ENCODE assay signal across 9 cellular contexts in genomic region chr11:315516-315994, GRCh38. TPM values are rescaled to one million over a fixed set of nuclear protein-coding genes. Genes with fewer than 3 reads are reported as not detected.
DNase-seq lines count a peak whose midpoint lies in the region; ATAC-seq and TF ChIP-seq lines count a peak whose summit lies in the region.
"Had no signal": no experiment of that assay in that cellular context is flagged by ENCODE, and none has a peak within 500 bp of the region (broad histone marks: within the 10 kb centered on the region; RNA-seq: fewer than 3 reads in every experiment).

No MANE protein-coding gene starts in this region.

- intact Hi-C loops in activated CD4-positive, alpha-beta T cell treated with anti-CD3 and anti-CD28 coated beads for 36 hours (cut with DNase I, micrococcal nuclease): loop anchor here in 1 of 2 experiments (2.0 kb wide), 1 partner anchor 191 kb away; the partner anchor contains the start of gene RNH1
- intact Hi-C loops in right lobe of liver (cut with DNase I): no loop called here

- 0% methylated on average over 3 of the region's 32 CpGs for WGBS in right lobe of liver (ENCODE audit: insufficient coverage, low coverage, low lambda C conversion rate, missing lambda C conversion rate)
- 35% methylated on average over 8 of the region's 32 CpGs for WGBS in suprapubic skin

- no peaks in the 10 kb centered on the region for H3K9me3 ChIP-seq in adipocyte (ENCODE audit: control insufficient read depth, low read length)
- H3K9me3 ChIP-seq in right lobe of liver: no peaks in the 10 kb centered on the region
- H3K9me3 ChIP-seq in suprapubic skin: no peaks in the 10 kb centered on the region
- H3K9me3 ChIP-seq: A549 had no signal

- POLR2A ChIA-PET in activated CD4-positive, alpha-beta T cell treated with anti-CD3 and anti-CD28 coated beads for 36 hours (lab: Charles Lee): interaction anchor here (0.6 kb wide), 2 partner anchors 32 to 113 kb away, joined by 3 read pairs; no protein-coding TSS in a partner anchor

- peak; percentile 46 for DNase-seq in activated CD4-positive, alpha-beta T cell treated with anti-CD3 and anti-CD28 coated beads for 36 hours
- DNase-seq in activated CD4-positive, alpha-beta T cell treated with anti-CD3 and anti-CD28 coated beads, Interleukin-2, amount 50 U/mL, for 4 hours: no peak
- DNase-seq in adipocyte (ENCODE audit: low read depth) (no peak), right lobe of liver (no peak), suprapubic skin (ENCODE audit: low spot score in 2 of 2) (peak in 1 of 2 donors; percentile 62), RKO (ENCODE audit: low spot score) (no peak), anterior cingulate cortex (lab: John Stamatoyannopoulos, UW) (no peak), GM19240 (ENCODE audit: insufficient read length, low spot score) (no peak)

- TF ChIP-seq EP300 in suprapubic skin (IDR thresholded peaks at IDR 0.05): no peak

- TF ChIP-seq CTCF in right lobe of liver (IDR thresholded peaks at IDR 0.05) (no peak), suprapubic skin (IDR thresholded peaks at IDR 0.05) (no peak)

- H3K36me3 ChIP-seq in adipocyte (ENCODE audit: control insufficient read depth, insufficient read depth, low read length, severe bottlenecking) (no peaks in the 10 kb centered on the region), right lobe of liver (no peaks in the 10 kb centered on the region), suprapubic skin (no peaks in the 10 kb centered on the region)

- H3K4me3 ChIP-seq in adipocyte (ENCODE audit: low read length) (peak overlapping the region; percentile 80), right lobe of liver (peak overlapping the region; percentile 42 to 55 (median 52)), suprapubic skin (peak overlapping the region; percentile 53)
- H3K4me3 ChIP-seq: A549 had no signal

- peak overlapping the region; percentile 99 for H3K27ac Mint-ChIP-seq in activated CD4-positive, alpha-beta T cell treated with anti-CD3 and anti-CD28 coated beads for 36 hours

- peak overlapping the region; percentile 85 to 97 (median 90) for H3K27ac ChIP-seq in right lobe of liver
- peak overlapping the region; percentile 65 for H3K27ac ChIP-seq in suprapubic skin

- peak overlapping the region; percentile 85 for H3K9ac ChIP-seq in adipocyte (ENCODE audit: low read length)

- no peaks in the 10 kb centered on the region for H3K27me3 Mint-ChIP-seq in activated CD4-positive, alpha-beta T cell treated with anti-CD3 and anti-CD28 coated beads for 36 hours

- ATAC-seq in activated CD4-positive, alpha-beta T cell treated with anti-CD3 and anti-CD28 coated beads for 36 hours: no peak
- ATAC-seq in right lobe of liver: no peak
- ATAC-seq: A549 had no signal

- peaks cover 33% of the 10 kb centered on the region for H3K4me1 Mint-ChIP-seq in activated CD4-positive, alpha-beta T cell treated with anti-CD3 and anti-CD28 coated beads for 36 hours

- H3K4me1 ChIP-seq in adipocyte (ENCODE audit: control insufficient read depth, insufficient read depth, low read length) (peaks cover 27% of the 10 kb centered on the region), right lobe of liver (peaks cover 0 to 36% (median 4%) of the 10 kb centered on the region in 4 donors), suprapubic skin (peaks cover 47% of the 10 kb centered on the region)

- peak overlapping the region; percentile 95 for H3K4me3 Mint-ChIP-seq in activated CD4-positive, alpha-beta T cell treated with anti-CD3 and anti-CD28 coated beads for 36 hours

- no peaks in the 10 kb centered on the region for H3K27me3 ChIP-seq in adipocyte (replicated peaks; ENCODE audit: control insufficient read depth, insufficient read depth, low read length)
- no peaks in the 10 kb centered on the region for H3K27me3 ChIP-seq in right lobe of liver
- no peaks in the 10 kb centered on the region for H3K27me3 ChIP-seq in suprapubic skin

- TF ChIP-seq POLR2A in right lobe of liver (IDR thresholded peaks at IDR 0.05): no peak
- TF ChIP-seq POLR2A in suprapubic skin (IDR thresholded peaks at IDR 0.05): no peak

- no peaks in the 10 kb centered on the region for H3K9me3 Mint-ChIP-seq in activated CD4-positive, alpha-beta T cell treated with anti-CD3 and anti-CD28 coated beads for 36 hours (ENCODE audit: low read depth)

- H3K36me3 Mint-ChIP-seq in activated CD4-positive, alpha-beta T cell treated with anti-CD3 and anti-CD28 coated beads for 36 hours (ENCODE audit: low read depth): peaks cover 45% of the 10 kb centered on the region

- CTCF ChIA-PET in activated CD4-positive, alpha-beta T cell treated with anti-CD3 and anti-CD28 coated beads for 36 hours (lab: Charles Lee): interaction anchor here (0.6 to 4.0 kb wide), 6 partner anchors 10 to 65 kb away, joined by 3 to 42 read pairs (median 12); partner anchors contain the start of genes IFITM2 and PGGHG

RNA-seq across cellular contexts. Expression of gene IFITM1, which starts 1.7 kb away (rescaled TPM):
- total RNA-seq in activated CD4-positive, alpha-beta T cell treated with anti-CD3 and anti-CD28 coated beads for 36 hours: 100 to 1,000 TPM; 248 to 285 TPM
- 100 to 1,000 TPM in 2 of 6 experiments, 10 to 100 TPM in 4; 15.7 to 159 (median 72.5) TPM for total RNA-seq in right lobe of liver
- total RNA-seq in suprapubic skin: 100 to 1,000 TPM in 1 of 4 donors, 10 to 100 TPM in 3; 50.7 to 128 (median 67.6) TPM

RNA-seq across cellular contexts. Expression of gene IFITM3, which starts 5.1 kb away (rescaled TPM):
- 100 to 1,000 TPM in 1 of 2 experiments, 10 to 100 TPM in 1; 77.5 to 122 TPM for total RNA-seq in activated CD4-positive, alpha-beta T cell treated with anti-CD3 and anti-CD28 coated beads for 36 hours
- total RNA-seq in right lobe of liver (1,000 to 10,000 TPM in 1 of 6 experiments, 100 to 1,000 TPM in 5; 445 to 1,124 (median 694) TPM), suprapubic skin (100 to 1,000 TPM in 2 of 4 donors, 10 to 100 TPM in 2; 69.6 to 160 (median 110) TPM)

RNA-seq across cellular contexts. Expression of gene IFITM2, which starts 7.9 kb away (rescaled TPM):
- total RNA-seq in activated CD4-positive, alpha-beta T cell treated with anti-CD3 and anti-CD28 coated beads for 36 hours: 100 to 1,000 TPM; 451 to 474 TPM
- 100 to 1,000 TPM; 157 to 624 (median 390) TPM for total RNA-seq in right lobe of liver
- total RNA-seq in suprapubic skin: 10 to 100 TPM; 25.6 to 84.1 (median 45.1) TPM

RNA-seq across cellular contexts. Expression of gene IFITM5, which starts 16.2 kb away (rescaled TPM):
- total RNA-seq in activated CD4-positive, alpha-beta T cell treated with anti-CD3 and anti-CD28 coated beads for 36 hours: not detected
- not detected for total RNA-seq in right lobe of liver
- total RNA-seq in suprapubic skin: not detected

RNA-seq across cellular contexts. Expression of gene PGGHG, which starts 26.6 kb away (rescaled TPM):
- 10 to 100 TPM; 73.4 to 82.3 TPM for total RNA-seq in activated CD4-positive, alpha-beta T cell treated with anti-CD3 and anti-CD28 coated beads for 36 hours
- total RNA-seq in right lobe of liver (100 to 1,000 TPM in 1 of 6 experiments, 10 to 100 TPM in 4, 1 to 10 TPM in 1; 7.7 to 110 (median 13.8) TPM), suprapubic skin (10 to 100 TPM in 2 of 4 donors, 1 to 10 TPM in 2; 3.5 to 22.0 (median 8.1) TPM)
